Comparison of ENCODE assay signal across 8 cellular contexts in genomic region chr11:117226388-117227385, GRCh38. TPM values are rescaled to one million over a fixed set of nuclear protein-coding genes. Genes with fewer than 3 reads are reported as not detected.
DNase-seq lines count a peak whose midpoint lies in the region; ATAC-seq and TF ChIP-seq lines count a peak whose summit lies in the region.

No MANE protein-coding gene starts in this region.

- no peak overlapping the region for H3K4ac ChIP-seq in mesendoderm (ENCODE audit: low read depth, low read length)

- DNase-seq in activated CD4-positive, CD25-positive, alpha-beta regulatory T cell treated with anti-CD3 and anti-CD28 coated beads, Interleukin-2, amount 50 U/mL, for 16 hours (ENCODE audit: low read depth, low spot score): peak; percentile 19
- no peak for DNase-seq in activated CD4-positive, CD25-positive, alpha-beta regulatory T cell treated with anti-CD3 and anti-CD28 coated beads, Interleukin-2, amount 50 U/mL, for 72 hours
- DNase-seq in NCI-H345 (lab: John Stamatoyannopoulos, UW) (peak; percentile 72), WERI-Rb-1 (peak; percentile 43), endodermal cell (peak; percentile 77), mesendoderm (peak; percentile 85), transverse colon (peak; percentile 54)

- H3K36me3 Mint-ChIP-seq in endodermal cell (ENCODE audit: low read depth): peaks cover 41% of the 10 kb centered on the region

- H3K4me1 Mint-ChIP-seq in endodermal cell: peaks cover 18% of the 10 kb centered on the region

- H3K36me3 ChIP-seq in WERI-Rb-1: peaks cover 67% of the 10 kb centered on the region
- peaks cover 74% of the 10 kb centered on the region for H3K36me3 ChIP-seq in endodermal cell (ENCODE audit: control insufficient read depth, insufficient read depth, low read length)
- H3K36me3 ChIP-seq in mesendoderm (ENCODE audit: control insufficient read depth, insufficient read depth, low read length): peaks cover 15% of the 10 kb centered on the region
- H3K36me3 ChIP-seq in transverse colon: peaks cover 0 to 30% (median 10%) of the 10 kb centered on the region in 4 donors

- in situ Hi-C loops in transverse colon (cut with MboI; ENCODE audit: low pct_ligation_motif_present in 1 of 4, low pct_unique_long_range_greater_than_20kb in 1 of 4, low sequenced_read_pairs in 3 of 4): loop anchor here in 1 of 4 donors (5.0 kb wide), 1 partner anchor 44 kb away; no protein-coding TSS in a partner anchor

- no peak for TF ChIP-seq EP300 in transverse colon (IDR thresholded peaks at IDR 0.05; ENCODE audit: low read depth)

- H2BK120ac ChIP-seq in mesendoderm (ENCODE audit: low read depth, low read length): no peak overlapping the region

- H3K27me3 Mint-ChIP-seq in endodermal cell (ENCODE audit: insufficient read depth): no peaks in the 10 kb centered on the region

- H3K27me3 ChIP-seq in WERI-Rb-1 (ENCODE audit: insufficient read depth, low read depth, severe bottlenecking) (no peaks in the 10 kb centered on the region), endodermal cell (ENCODE audit: control insufficient read depth, insufficient read depth, low read length, poor library complexity, severe bottlenecking) (no peaks in the 10 kb centered on the region), mesendoderm (ENCODE audit: insufficient read depth, low read length, poor library complexity) (no peaks in the 10 kb centered on the region), transverse colon (no peaks in the 10 kb centered on the region)

- WGBS in endodermal cell (ENCODE audit: insufficient coverage in 1 of 2, insufficient read length in 1 of 2), 2 experiments: 75 to 77% methylated on average over 14 to 19 of the region's 19 CpGs
- no CpG with 5 or more reads among the region's 19 CpGs for WGBS in mesendoderm (ENCODE audit: extremely low coverage, insufficient coverage, low lambda C conversion rate)
- WGBS in transverse colon (ENCODE audit: low coverage in 1 of 2), 2 donors: 57 to 70% methylated on average over 5 to 19 of the region's 19 CpGs

- no peaks in the 10 kb centered on the region for H3K9me3 Mint-ChIP-seq in endodermal cell

- peaks cover 14% of the 10 kb centered on the region for H3K79me2 ChIP-seq in mesendoderm (ENCODE audit: control insufficient read depth, insufficient read depth, low read length)

- no peak overlapping the region for H3K23ac ChIP-seq in mesendoderm (ENCODE audit: low read length)

- H4K8ac ChIP-seq in mesendoderm (ENCODE audit: low read depth, low read length): no peak overlapping the region

- H3K4me1 ChIP-seq in endodermal cell (ENCODE audit: control insufficient read depth, insufficient read depth, low read length): peaks cover 6% of the 10 kb centered on the region
- no peaks in the 10 kb centered on the region for H3K4me1 ChIP-seq in mesendoderm (ENCODE audit: control insufficient read depth, low read depth, low read length)
- H3K4me1 ChIP-seq in transverse colon: peaks cover 27 to 71% (median 58%) of the 10 kb centered on the region in 4 donors

- ATAC-seq in HG03378 (IDR thresholded peaks at IDR 0.05; ENCODE audit: unreplicated experiment): peak; percentile 60

- intact Hi-C loops in transverse colon (cut with DNase I; ENCODE audit: low total_unique reads): loop anchor here (5.0 to 10.0 kb wide), 2 partner anchors 44 to 342 kb away; no protein-coding TSS in a partner anchor

- H3K18ac ChIP-seq in mesendoderm (ENCODE audit: low read length): no peak overlapping the region

- no peak overlapping the region for H2BK5ac ChIP-seq in mesendoderm (ENCODE audit: low read length)

- H3K9ac ChIP-seq in endodermal cell (ENCODE audit: extremely low read depth, low read length, poor library complexity, severe bottlenecking) (no peak overlapping the region), mesendoderm (ENCODE audit: low read length) (no peak overlapping the region)

- H3K4me3 ChIP-seq in WERI-Rb-1 (ENCODE audit: low read depth, low read length): no peak overlapping the region
- H3K4me3 ChIP-seq in endodermal cell (ENCODE audit: low read length): no peak overlapping the region
- H3K4me3 ChIP-seq in mesendoderm (ENCODE audit: low read length): no peak overlapping the region
- H3K4me3 ChIP-seq in transverse colon: no peak overlapping the region

- no peak overlapping the region for H2BK15ac ChIP-seq in mesendoderm (replicated peaks; ENCODE audit: low read depth)

- TF ChIP-seq CTCF in WERI-Rb-1 (IDR thresholded peaks at IDR 0.05; ENCODE audit: low read depth, low read length): peak; percentile 80
- TF ChIP-seq CTCF in endodermal cell (conservative IDR thresholded peaks at IDR 0.05): peak; percentile 88
- TF ChIP-seq CTCF in transverse colon (IDR thresholded peaks at IDR 0.05): peak; percentile 76 to 91 (median 81)

- H3K4me2 ChIP-seq in mesendoderm (ENCODE audit: low read length): no peak overlapping the region

- no peak for TF ChIP-seq POLR2A in transverse colon (IDR thresholded peaks at IDR 0.05)

- H2AK5ac ChIP-seq in mesendoderm (ENCODE audit: low read length): no peak overlapping the region

- no peaks in the 10 kb centered on the region for H3K9me3 ChIP-seq in WERI-Rb-1 (ENCODE audit: severe bottlenecking)
- H3K9me3 ChIP-seq in endodermal cell (ENCODE audit: control insufficient read depth, low read length): no peaks in the 10 kb centered on the region
- no peaks in the 10 kb centered on the region for H3K9me3 ChIP-seq in transverse colon

- no peak overlapping the region for H3K27ac Mint-ChIP-seq in endodermal cell

- H3K79me1 ChIP-seq in mesendoderm (ENCODE audit: low read length): peaks cover 14% of the 10 kb centered on the region

- no peak overlapping the region for H3K56ac ChIP-seq in mesendoderm (ENCODE audit: low read length)

- no peak overlapping the region for H4K5ac ChIP-seq in mesendoderm (ENCODE audit: low read length)

- no peak overlapping the region for H3K4me3 Mint-ChIP-seq in endodermal cell

- no peak overlapping the region for H3K27ac ChIP-seq in WERI-Rb-1
- H3K27ac ChIP-seq in endodermal cell (ENCODE audit: low read depth, low read length): no peak overlapping the region
- H3K27ac ChIP-seq in mesendoderm (ENCODE audit: low read depth, low read length): no peak overlapping the region
- peak overlapping the region; percentile 83 to 91 (median 86) for H3K27ac ChIP-seq in transverse colon

RNA-seq across cellular contexts. Expression of gene PCSK7, which starts 5.2 kb away (rescaled TPM):
- total RNA-seq in endodermal cell (10 to 100 TPM; 56.5 to 58.6 TPM), transverse colon (100 to 1,000 TPM; 182 to 432 (median 204) TPM)
- polyA plus RNA-seq in endodermal cell (2013, experiment 1 of 2): 27.4 TPM
- 21.1 TPM for polyA plus RNA-seq in endodermal cell (2013, experiment 2 of 2)
- 15.6 TPM for polyA plus RNA-seq in mesendoderm (2013, experiment 1 of 2)
- 15.8 TPM for polyA plus RNA-seq in mesendoderm (2013, experiment 2 of 2)

RNA-seq across cellular contexts. Expression of gene RNF214, which starts 5.8 kb away (rescaled TPM):
- total RNA-seq in endodermal cell (10 to 100 TPM; 46.4 to 51.1 TPM), transverse colon (100 to 1,000 TPM in 1 of 4 donors, 10 to 100 TPM in 3; 11.1 to 139 (median 14.5) TPM)
- polyA plus RNA-seq in endodermal cell (2013, experiment 1 of 2): 35.7 TPM
- 37.2 TPM for polyA plus RNA-seq in endodermal cell (2013, experiment 2 of 2)
- polyA plus RNA-seq in mesendoderm (2013, experiment 1 of 2): 16.9 TPM
- 16.0 TPM for polyA plus RNA-seq in mesendoderm (2013, experiment 2 of 2)

RNA-seq across cellular contexts. Expression of gene TAGLN, which starts 27.5 kb away (rescaled TPM):
- total RNA-seq in endodermal cell (100 to 1,000 TPM; 228 to 412 TPM), transverse colon (1,000 to 10,000 TPM in 3 of 4 donors, 100 to 1,000 TPM in 1; 899 to 4,235 (median 1,393) TPM)
- 375 TPM for polyA plus RNA-seq in endodermal cell (2013, experiment 1 of 2)
- 542 TPM for polyA plus RNA-seq in endodermal cell (2013, experiment 2 of 2)
- 928 TPM for polyA plus RNA-seq in mesendoderm (2013, experiment 1 of 2)
- 989 TPM for polyA plus RNA-seq in mesendoderm (2013, experiment 2 of 2)

RNA-seq across cellular contexts. Expression of gene SIDT2, which starts 48.1 kb away (rescaled TPM):
- total RNA-seq in endodermal cell: 10 to 100 TPM; 39.3 to 43.0 TPM
- 23.7 TPM for polyA plus RNA-seq in endodermal cell (2013, experiment 1 of 2)
- 21.9 TPM for polyA plus RNA-seq in endodermal cell (2013, experiment 2 of 2)
- polyA plus RNA-seq in mesendoderm (2013, experiment 1 of 2): 9.6 TPM
- polyA plus RNA-seq in mesendoderm (2013, experiment 2 of 2): 8.7 TPM
- total RNA-seq in transverse colon: 10 to 100 TPM; 68.1 to 95.0 (median 78.2) TPM

Comparison
In these comparisons a context has a peak if more than half of its experiments do, and no peak if none do; other contexts are left out.
1. H3K27ac ChIP-seq: peak in transverse colon (4 of 4); none in WERI-Rb-1 (single experiment), endodermal cell (single experiment) and mesendoderm (single experiment).
2. Peak in every context shown above with its lines, with median percentiles within 50 percentile points of each other: CTCF ChIP-seq.